ENCODE assay signal across 12 cellular contexts in genomic region chr5:73764586-73764985, GRCh38.
A peak's percentile ranks its signal among the peaks of the same experiment; 100 is the strongest.
DNase-seq lines count a peak whose midpoint lies in the region; ATAC-seq and TF ChIP-seq lines count a peak whose summit lies in the region.
"Had no signal": no experiment of that assay in that cellular context is flagged by ENCODE, and none has a peak within 500 bp of the region (broad histone marks: within the 10 kb centered on the region; RNA-seq: fewer than 3 reads in every experiment).

No MANE protein-coding gene starts in this region.

- H3K4me3 ChIP-seq in ACC112 (ENCODE audit: low read depth, low read length) (peak overlapping the region; percentile 46; the same call in 1 of the 2 replicates), foreskin fibroblast (ENCODE audit: low read depth in 1 of 2, low read length in 2 of 2) (no peak overlapping the region), stomach (no peak overlapping the region)
- H3K4me3 ChIP-seq: gastroesophageal sphincter, lower lobe of right lung had no signal

- 89 to 94% (median 91%) methylated on average over 2 of the region's 2 CpGs for WGBS in stomach, 5 donors

- H3K4me1 Mint-ChIP-seq in HFFc6 (ENCODE audit: low read depth): peaks cover 36% of the 10 kb centered on the region
- no peaks in the 10 kb centered on the region for H3K4me1 Mint-ChIP-seq in activated T-helper 2 cell treated with anti-CD3 and anti-CD28 coated beads, Interferon-gamma antibody, Interleukin-2, Interleukin-4, amounts not matched to agents 10 μg/mL and 5 μg/mL and 100 μg/mL, durations not matched to agents 14 hours and 24 hours and 36 hours (ENCODE audit: low read depth)

- H3K27me3 Mint-ChIP-seq in HFFc6 (ENCODE audit: insufficient read depth): no peaks in the 10 kb centered on the region; the same call in 1 of the 2 replicates
- no peaks in the 10 kb centered on the region for H3K27me3 Mint-ChIP-seq in activated T-helper 2 cell treated with anti-CD3 and anti-CD28 coated beads, Interferon-gamma antibody, Interleukin-2, Interleukin-4, amounts not matched to agents 10 μg/mL and 5 μg/mL and 100 μg/mL, durations not matched to agents 14 hours and 24 hours and 36 hours (ENCODE audit: low read depth)

- intact Hi-C loops in stomach (cut with DNase I; ENCODE audit: low total_unique reads): no loop called here
- intact Hi-C loops in activated T-helper 2 cell treated with anti-CD3 and anti-CD28 coated beads, Interferon-gamma antibody, Interleukin-2, Interleukin-4, amounts not matched to agents 10 μg/mL and 5 μg/mL and 100 μg/mL, durations not matched to agents 14 hours and 24 hours and 36 hours (cut with micrococcal nuclease): no loop called here

- H3K36me3 ChIP-seq in ACC112 (ENCODE audit: insufficient read depth, low read length) (peaks cover 23% of the 10 kb centered on the region), stomach (peaks cover 0 to 14% (median 5%) of the 10 kb centered on the region in 4 donors)
- H3K36me3 ChIP-seq: gastroesophageal sphincter, lower lobe of right lung had no signal

- peak overlapping the region; percentile 58 for H2AFZ ChIP-seq in ACC112 (ENCODE audit: low read length, unreplicated experiment)

- no peaks in the 10 kb centered on the region for H3K27me3 ChIP-seq in ACC112 (ENCODE audit: insufficient read depth, low read length)
- no peaks in the 10 kb centered on the region for H3K27me3 ChIP-seq in stomach
- H3K27me3 ChIP-seq: gastroesophageal sphincter had no signal

- peak overlapping the region; percentile 41 for H3K4me3 Mint-ChIP-seq in HFFc6
- no peak overlapping the region for H3K4me3 Mint-ChIP-seq in activated T-helper 2 cell treated with anti-CD3 and anti-CD28 coated beads, Interferon-gamma antibody, Interleukin-2, Interleukin-4, amounts not matched to agents 10 μg/mL and 5 μg/mL and 100 μg/mL, durations not matched to agents 14 hours and 24 hours and 36 hours (ENCODE audit: low read depth)
- H3K4me3 Mint-ChIP-seq: activated naive CD4-positive, alpha-beta T cell treated with anti-CD3 and anti-CD28 coated beads for 36 hours had no signal

- peak overlapping the region; percentile 80 for H3K27ac Mint-ChIP-seq in HFFc6
- H3K27ac Mint-ChIP-seq in activated T-helper 2 cell treated with anti-CD3 and anti-CD28 coated beads, Interferon-gamma antibody, Interleukin-2, Interleukin-4, amounts not matched to agents 10 μg/mL and 5 μg/mL and 100 μg/mL, durations not matched to agents 14 hours and 24 hours and 36 hours: no peak overlapping the region
- H3K27ac Mint-ChIP-seq: activated naive CD4-positive, alpha-beta T cell treated with anti-CD3 and anti-CD28 coated beads for 36 hours had no signal

- peak overlapping the region; percentile 90 for H3K27ac ChIP-seq in ACC112 (ENCODE audit: low read depth, low read length)
- no peak overlapping the region for H3K27ac ChIP-seq in stomach
- H3K27ac ChIP-seq: gastroesophageal sphincter, lower lobe of right lung had no signal

- no peak for TF ChIP-seq POLR2A in stomach (IDR thresholded peaks at IDR 0.05)

- H3K4me1 ChIP-seq in ACC112 (ENCODE audit: control insufficient read depth, insufficient read depth, low read length, unreplicated experiment) (peaks cover 27% of the 10 kb centered on the region), stomach (peaks cover 0 to 9% (median 3%) of the 10 kb centered on the region in 4 donors)
- H3K4me1 ChIP-seq: lower lobe of right lung had no signal

- H3K9me3 ChIP-seq in stomach: peaks cover 0 to 22% (median 10%) of the 10 kb centered on the region in 4 donors

- peaks cover 30% of the 10 kb centered on the region for H3K9me3 Mint-ChIP-seq in HFFc6
- H3K9me3 Mint-ChIP-seq in activated T-helper 2 cell treated with anti-CD3 and anti-CD28 coated beads, Interferon-gamma antibody, Interleukin-2, Interleukin-4, amounts not matched to agents 10 μg/mL and 5 μg/mL and 100 μg/mL, durations not matched to agents 14 hours and 24 hours and 36 hours: peaks cover 13% of the 10 kb centered on the region

- DNase-seq in HFFc6: peak; percentile 83
- DNase-seq in T1000 (lab: John Stamatoyannopoulos, UW): peak; percentile 16
- DNase-seq in foreskin fibroblast: peak; percentile 87 to 88
- DNase-seq in stomach: no peak
- no peak for DNase-seq in NCI-H2029 treated with DMSO at 0.1 percent for 48 hours (lab: John Stamatoyannopoulos, UW)
- DNase-seq in activated T-helper 2 cell treated with anti-CD3 and anti-CD28 coated beads, Interferon-gamma antibody, Interleukin-2, Interleukin-4, amounts not matched to agents 10 μg/mL and 5 μg/mL and 100 μg/mL, durations not matched to agents 14 hours and 24 hours and 36 hours (ENCODE audit: low spot score): no peak
- DNase-seq: activated naive CD4-positive, alpha-beta T cell treated with anti-CD3 and anti-CD28 coated beads for 36 hours; AML-193; lower lobe of right lung had no signal

- TF ChIP-seq EP300 in stomach (IDR thresholded peaks at IDR 0.05): no peak

- ATAC-seq in GM18519 (IDR thresholded peaks at IDR 0.05; ENCODE audit: low FRiP score, unreplicated experiment): no peak
- ATAC-seq: gastroesophageal sphincter, lower lobe of right lung had no signal

- no peak for TF ChIP-seq CTCF in HFFc6 (IDR thresholded peaks at IDR 0.05)
- no peak for TF ChIP-seq CTCF in foreskin fibroblast (IDR thresholded peaks at IDR 0.05; ENCODE audit: low read depth, low read length)
- TF ChIP-seq CTCF in stomach (IDR thresholded peaks at IDR 0.05): no peak

- peaks cover 48% of the 10 kb centered on the region for H3K36me3 Mint-ChIP-seq in HFFc6 (ENCODE audit: low read depth)
- no peaks in the 10 kb centered on the region for H3K36me3 Mint-ChIP-seq in activated T-helper 2 cell treated with anti-CD3 and anti-CD28 coated beads, Interferon-gamma antibody, Interleukin-2, Interleukin-4, amounts not matched to agents 10 μg/mL and 5 μg/mL and 100 μg/mL, durations not matched to agents 14 hours and 24 hours and 36 hours (ENCODE audit: low read depth)

- peaks cover 7% of the 10 kb centered on the region for H3K79me2 ChIP-seq in ACC112 (ENCODE audit: control insufficient read depth, insufficient read depth, low read length, unreplicated experiment)

Comparison
In these comparisons a context has a peak if more than half of its experiments do, and no peak if none do; other contexts are left out.
1. DNase-seq: peak in HFFc6 (single experiment), T1000 (single experiment) and foreskin fibroblast (2 of 2); none in stomach (single experiment), NCI-H2029 treated with DMSO at 0.1 percent for 48 hours (single experiment) and activated T-helper 2 cell treated with anti-CD3 and anti-CD28 coated beads, Interferon-gamma antibody, Interleukin-2, Interleukin-4, amounts not matched to agents 10 μg/mL and 5 μg/mL and 100 μg/mL, durations not matched to agents 14 hours and 24 hours and 36 hours (single experiment).